Comparison of ENCODE assay signal across 15 cellular contexts in genomic region chr5:163867738-163868137, GRCh38.
"Had no signal": no experiment of that assay in that cellular context is flagged by ENCODE, and none has a peak within 500 bp of the region (broad histone marks: within the 10 kb centered on the region; RNA-seq: fewer than 3 reads in every experiment).

No MANE protein-coding gene starts in this region.

- H3K4me1 ChIP-seq: psoas muscle had no signal

- H3K9me3 ChIP-seq: psoas muscle had no signal

- DNase-seq: activated CD4-positive, alpha-beta T cell treated with anti-CD3 and anti-CD28 coated beads for 4 hours; activated CD8-positive, alpha-beta memory T cell treated with anti-CD3 and anti-CD28 coated beads, Interleukin-2, amount 50 U/mL, for 4 hours; activated CD8-positive, alpha-beta T cell treated with anti-CD3 and anti-CD28 coated beads, Interleukin-2, amount 10 ng/mL, durations not matched to agents 7 days and 5 days; activated effector memory CD4-positive, alpha-beta T cell treated with anti-CD3 and anti-CD28 coated beads, Interleukin-2, amount 50 U/mL, for 16 hours; activated T-cell treated with anti-CD3 and anti-CD28 coated beads, Interleukin-2, amount 50 U/mL, for 48 hours; amniotic stem cell; dorsolateral prefrontal cortex; endodermal cell; hippocampal formation; kidney glomerular epithelial cell; mesendoderm; nucleus accumbens; psoas muscle; stimulated activated naive CD8-positive, alpha-beta T cell treated with anti-CD3 and anti-CD28 coated beads, Interleukin-15, amount 100 ng/mL, for 72 hours; T-helper 17 cell had no signal

- H3K4me3 ChIP-seq: dorsolateral prefrontal cortex, psoas muscle had no signal

- H3K27ac ChIP-seq: dorsolateral prefrontal cortex, psoas muscle had no signal
